8 cellular contexts compared by ENCODE assay signal in the genomic region with DNA sequence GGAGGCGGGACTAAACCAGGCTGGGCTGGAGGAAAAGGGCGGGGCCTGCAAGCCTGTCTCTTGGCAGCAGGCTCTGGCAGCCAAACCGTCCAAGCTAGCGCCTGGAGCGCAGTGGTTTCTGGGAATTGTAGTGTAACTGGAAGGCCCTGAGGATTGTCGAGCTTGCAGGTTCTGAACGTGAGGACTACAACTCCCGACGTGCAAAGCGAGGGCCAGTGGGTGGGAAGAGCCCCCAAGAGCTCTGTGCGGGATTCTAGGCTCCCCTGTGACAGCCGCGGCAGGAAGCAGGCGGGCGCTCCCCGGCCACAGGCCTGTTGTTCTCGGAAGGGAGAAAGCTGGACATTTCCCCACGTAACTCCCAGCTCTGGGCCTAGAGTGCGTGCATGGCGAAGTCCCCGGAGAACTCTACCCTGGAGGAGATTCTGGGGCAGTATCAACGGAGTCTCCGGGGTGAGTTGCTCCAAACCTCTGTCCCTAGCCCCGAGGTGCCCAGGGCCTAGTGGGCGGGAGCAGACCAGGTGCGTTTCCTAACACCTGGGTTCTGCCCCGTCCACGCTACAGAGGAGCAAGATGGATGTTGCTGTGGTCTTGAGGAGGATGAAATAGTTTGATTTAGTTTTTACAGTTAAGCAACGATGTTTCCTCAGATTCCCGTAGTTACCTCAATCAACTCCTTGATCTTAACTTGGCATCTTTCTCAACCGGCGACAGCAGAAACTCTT. TPM values are rescaled to one million over a fixed set of nuclear protein-coding genes. Genes with fewer than 3 reads are reported as not detected.
DNase-seq lines count a peak whose midpoint lies in the region; ATAC-seq, FAIRE-seq and TF ChIP-seq lines count a peak whose summit lies in the region.

SDCCAG8 (plus strand) TSS at position 251 of the 722 bp plus-strand sequence; CDS start at position 384, 133 bp downstream.

- H3K4me3 ChIP-seq in body of pancreas, result peak within 1 kb of the TSS; percentile 90 to 95

- WGBS in body of pancreas, 2 donors, result 0% methylated on average over 12 to 32 of the region's 32 CpGs

- peak; percentile 99 for FAIRE-seq in TTC549 (lab: Jason Lieb, UNC)

- H3K27me3 ChIP-seq in body of pancreas, result no peaks in the 10 kb centered on the region

- TF ChIP-seq CTCF in 22Rv1 (IDR thresholded peaks at IDR 0.05), result no peak
- peak in 1 of 7 experiments; percentile 2 for TF ChIP-seq CTCF in body of pancreas (IDR thresholded peaks at IDR 0.05)

- peak; percentile 99 for DNase-seq in NCI-H2107 treated with DMSO at 0.1 percent for 48 hours (lab: John Stamatoyannopoulos, UW; ENCODE audit: unreplicated experiment)
- peak; percentile 97 to 99 (median 98) for DNase-seq in body of pancreas
- peak; percentile 98 for DNase-seq in iPS DF 19.7 (ENCODE audit: low read depth, low spot score)
- DNase-seq in sciatic nerve (ENCODE audit: low spot score), result peak; percentile 98

- intact Hi-C loops in body of pancreas (cut with DNase I) (no loop called here), sciatic nerve (cut with DNase I) (no loop called here)

- peak within 1 kb of the TSS; percentile 89 for H3K27ac ChIP-seq in 22Rv1
- H3K27ac ChIP-seq in body of pancreas, result peak within 1 kb of the TSS; percentile 75 to 90 (median 86)

- no peaks in the 10 kb centered on the region for H3K36me3 ChIP-seq in body of pancreas (replicated peaks in 1 of 2; ENCODE audit: insufficient read depth in 1 of 2, low read depth in 2 of 2)

- H3K4me1 ChIP-seq in body of pancreas, result peaks cover 29% of the 10 kb centered on the region

- no peaks in the 10 kb centered on the region for H3K9me3 ChIP-seq in body of pancreas

- peak; percentile 80 for ATAC-seq in GM18520 (IDR thresholded peaks at IDR 0.05; ENCODE audit: unreplicated experiment)
- ATAC-seq in HG03064 (IDR thresholded peaks at IDR 0.05; ENCODE audit: low read depth, unreplicated experiment), result peak; percentile 73
- ATAC-seq in body of pancreas, result peak; percentile 93
- peak; percentile 96 for ATAC-seq in sciatic nerve

- peak; percentile 71 to 95 (median 95) for TF ChIP-seq POLR2A in body of pancreas (IDR thresholded peaks at IDR 0.05)

RNA-seq across cellular contexts. Expression of gene SDCCAG8, which starts in this region (rescaled TPM):
- 10 to 100 TPM; 49.0 to 56.4 TPM for total RNA-seq in body of pancreas
- 70.4 TPM for total RNA-seq in sciatic nerve

Comparison
In these comparisons a context has a peak if more than half of its experiments do, and no peak if none do; other contexts are left out.
1. Peak in every context shown above with its lines: DNase-seq, ATAC-seq, H3K4me3 ChIP-seq and H3K27ac ChIP-seq.